ENCODE assay signal across 8 cellular contexts in the genomic region with DNA sequence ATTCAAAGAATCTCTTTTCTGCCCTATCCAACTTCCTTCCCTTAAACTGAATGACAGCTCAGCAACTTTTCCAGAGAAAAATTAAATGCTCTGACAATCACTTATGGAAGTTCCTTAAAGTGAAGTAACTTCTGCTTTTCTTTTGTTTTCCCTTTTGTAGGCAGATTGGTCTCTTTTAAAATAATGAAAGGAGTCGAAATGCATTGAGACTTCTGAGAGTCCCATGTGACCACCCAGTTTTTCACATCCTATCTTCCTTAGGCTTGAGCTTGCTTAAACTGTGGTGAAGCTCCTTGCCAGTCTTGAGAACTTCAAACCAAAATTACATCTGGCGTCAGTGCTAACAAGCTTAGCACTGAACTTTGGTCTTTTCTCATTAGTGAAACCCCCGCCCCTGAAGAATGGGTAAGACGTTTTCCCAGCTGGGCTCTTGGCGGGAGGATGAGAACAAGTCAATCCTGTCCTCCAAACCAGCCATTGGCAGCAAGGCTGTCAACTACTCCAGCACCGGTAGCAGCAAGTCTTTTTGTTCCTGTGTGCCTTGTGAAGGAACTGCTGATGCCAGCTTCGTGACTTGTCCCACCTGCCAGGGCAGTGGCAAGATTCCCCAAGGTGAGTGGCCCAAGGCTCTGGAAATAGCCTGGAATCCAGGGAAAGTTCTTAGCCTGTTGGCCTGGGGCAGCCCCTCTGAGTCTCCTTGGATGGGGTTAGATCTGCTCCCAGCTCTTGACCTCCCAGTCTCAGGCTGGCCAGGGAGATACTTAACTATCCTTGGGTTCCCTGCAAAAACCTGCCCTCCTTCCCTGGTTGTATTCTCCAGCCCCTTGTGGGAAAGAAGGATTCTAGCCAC. TPM values are rescaled to one million over a fixed set of nuclear protein-coding genes. Genes with fewer than 3 reads are reported as not detected.
A peak's percentile ranks its signal among the peaks of the same experiment; 100 is the strongest.
DNase-seq lines count a peak whose midpoint lies in the region; ATAC-seq, FAIRE-seq and TF ChIP-seq lines count a peak whose summit lies in the region.

No MANE protein-coding gene starts in this region.

- H3K4me1 Mint-ChIP-seq in WTC11: peaks cover 20% of the 10 kb centered on the region

- H3K27me3 ChIP-seq in hepatocyte (no peaks in the 10 kb centered on the region), subcutaneous abdominal adipose tissue (ENCODE audit: control insufficient read depth in 5 of 5, insufficient read depth in 4 of 5, low read length in 5 of 5) (no peaks in the 10 kb centered on the region)

- ATAC-seq in WTC11 (no peak), GM19455 (IDR thresholded peaks at IDR 0.05; ENCODE audit: unreplicated experiment) (no peak)

- no peaks in the 10 kb centered on the region for H3K36me3 ChIP-seq in hepatocyte (replicated peaks; ENCODE audit: insufficient read depth, low read depth)
- peaks cover 15 to 55% (median 38%) of the 10 kb centered on the region in 5 donors for H3K36me3 ChIP-seq in subcutaneous abdominal adipose tissue (ENCODE audit: control insufficient read depth in 5 of 5, insufficient read depth in 5 of 5, low read length in 5 of 5)

- DNase-seq in SKM-1 treated with dmso at 0.1 percent for 144 hours (lab: John Stamatoyannopoulos, UW; ENCODE audit: unreplicated experiment) (peak; percentile 40), SKM-1 (lab: John Stamatoyannopoulos, UW; ENCODE audit: unreplicated experiment) (no peak), WTC11 (ENCODE audit: low spot score) (no peak), hepatocyte (ENCODE audit: low spot score) (no peak), NCI-H2196 treated with DMSO at 0.1 percent for 48 hours (lab: John Stamatoyannopoulos, UW; ENCODE audit: unreplicated experiment) (no peak), urothelium cell line (ENCODE audit: low spot score) (no peak)

- H3K9me2 ChIP-seq in hepatocyte (replicated peaks; ENCODE audit: insufficient read depth): no peaks in the 10 kb centered on the region

- POLR2A ChIA-PET in WTC11 (lab: Charles Lee): interaction anchor here (0.5 to 1.7 kb wide), 3 partner anchors 103 to 388 kb away, joined by 3 to 11 read pairs (median 4); no protein-coding TSS in a partner anchor

- peaks cover 4% of the 10 kb centered on the region for H3K79me2 ChIP-seq in hepatocyte

- peak overlapping the region; percentile 94 for H3K4me3 Mint-ChIP-seq in WTC11

- no peak for TF ChIP-seq CTCF in WTC11 (IDR thresholded peaks at IDR 0.05)
- TF ChIP-seq CTCF in hepatocyte (IDR thresholded peaks at IDR 0.05; ENCODE audit: poor library complexity): no peak

- peak overlapping the region; percentile 93 for H3K4me2 ChIP-seq in hepatocyte

- H3K27ac ChIP-seq in hepatocyte: peak overlapping the region; percentile 91
- H3K27ac ChIP-seq in subcutaneous abdominal adipose tissue (ENCODE audit: low read depth, low read length): peak overlapping the region; percentile 45

- H3K36me3 Mint-ChIP-seq in WTC11: peaks cover 4% of the 10 kb centered on the region; the same call in 1 of the 2 replicates

- H3K4me1 ChIP-seq in hepatocyte (ENCODE audit: insufficient read depth) (peaks cover 34% of the 10 kb centered on the region), subcutaneous abdominal adipose tissue (ENCODE audit: control insufficient read depth in 5 of 5, insufficient read depth in 5 of 5, low read length in 5 of 5) (peaks cover 5 to 31% (median 20%) of the 10 kb centered on the region in 5 donors)

- peak overlapping the region; percentile 31 for H3K4me3 ChIP-seq in hepatocyte
- peak overlapping the region; percentile 77 to 86 (median 81) for H3K4me3 ChIP-seq in subcutaneous abdominal adipose tissue (ENCODE audit: low read depth in 1 of 5, low read length in 5 of 5)

- H2AFZ ChIP-seq in hepatocyte: peak overlapping the region; percentile 81

- H3K9me3 Mint-ChIP-seq in WTC11: no peaks in the 10 kb centered on the region

- H3K9me3 ChIP-seq in hepatocyte (ENCODE audit: low read depth) (no peaks in the 10 kb centered on the region), subcutaneous abdominal adipose tissue (ENCODE audit: control insufficient read depth in 5 of 5, low read length in 5 of 5) (no peaks in the 10 kb centered on the region)

- no peaks in the 10 kb centered on the region for H3K27me3 Mint-ChIP-seq in WTC11 (ENCODE audit: low read depth)

- FAIRE-seq in urothelium cell line (lab: Jason Lieb, UNC): no peak

- peak overlapping the region; percentile 96 for H3K27ac Mint-ChIP-seq in WTC11

- CTCF ChIA-PET in WTC11 (lab: Charles Lee): interaction anchor here (0.6 to 1.9 kb wide), 13 partner anchors 9 to 215 kb away, joined by 3 to 13 read pairs (median 4); partner anchors contain the start of genes NBR1, RND2, RPL27 and VAT1

- peak overlapping the region in 4 of 5 donors; percentile 81 to 93 (median 92) for H3K9ac ChIP-seq in subcutaneous abdominal adipose tissue (ENCODE audit: low read length in 5 of 5)

- 83% methylated on average over 7 of the region's 7 CpGs for WGBS in hepatocyte (ENCODE audit: low lambda C conversion rate, missing lambda C conversion rate)

- H4K20me1 ChIP-seq in hepatocyte (ENCODE audit: insufficient read depth, poor library complexity, severe bottlenecking): no peaks in the 10 kb centered on the region

TF ChIP-seq in WTC11, 78 proteins besides CTCF, POLR2A, EP300 and RAD21 (continues in another document):
- TF ChIP-seq GTF2I (CRISPR knock-in tag; conservative IDR thresholded peaks at IDR 0.05): no peak
- TF ChIP-seq NR1H2 (CRISPR knock-in tag; IDR thresholded peaks at IDR 0.05): no peak
- no peak for TF ChIP-seq ZNF121 (CRISPR knock-in tag; IDR thresholded peaks at IDR 0.05)
- TF ChIP-seq, protein P1, sequence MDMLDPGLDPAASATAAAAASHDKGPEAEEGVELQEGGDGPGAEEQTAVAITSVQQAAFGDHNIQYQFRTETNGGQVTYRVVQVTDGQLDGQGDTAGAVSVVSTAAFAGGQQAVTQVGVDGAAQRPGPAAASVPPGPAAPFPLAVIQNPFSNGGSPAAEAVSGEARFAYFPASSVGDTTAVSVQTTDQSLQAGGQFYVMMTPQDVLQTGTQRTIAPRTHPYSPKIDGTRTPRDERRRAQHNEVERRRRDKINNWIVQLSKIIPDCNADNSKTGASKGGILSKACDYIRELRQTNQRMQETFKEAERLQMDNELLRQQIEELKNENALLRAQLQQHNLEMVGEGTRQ (CRISPR knock-in tag; IDR thresholded peaks at IDR 0.05): no peak
- no peak for TF ChIP-seq SMAD3 (CRISPR knock-in tag; IDR thresholded peaks at IDR 0.05; ENCODE audit: borderline replicate concordance)
- no peak for TF ChIP-seq ZNF532 (CRISPR knock-in tag; IDR thresholded peaks at IDR 0.05; ENCODE audit: borderline replicate concordance)
- TF ChIP-seq, protein P2, sequence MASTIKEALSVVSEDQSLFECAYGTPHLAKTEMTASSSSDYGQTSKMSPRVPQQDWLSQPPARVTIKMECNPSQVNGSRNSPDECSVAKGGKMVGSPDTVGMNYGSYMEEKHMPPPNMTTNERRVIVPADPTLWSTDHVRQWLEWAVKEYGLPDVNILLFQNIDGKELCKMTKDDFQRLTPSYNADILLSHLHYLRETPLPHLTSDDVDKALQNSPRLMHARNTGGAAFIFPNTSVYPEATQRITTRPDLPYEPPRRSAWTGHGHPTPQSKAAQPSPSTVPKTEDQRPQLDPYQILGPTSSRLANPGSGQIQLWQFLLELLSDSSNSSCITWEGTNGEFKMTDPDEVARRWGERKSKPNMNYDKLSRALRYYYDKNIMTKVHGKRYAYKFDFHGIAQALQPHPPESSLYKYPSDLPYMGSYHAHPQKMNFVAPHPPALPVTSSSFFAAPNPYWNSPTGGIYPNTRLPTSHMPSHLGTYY (CRISPR knock-in tag; IDR thresholded peaks at IDR 0.05): no peak
- no peak for TF ChIP-seq TEAD1 (CRISPR knock-in tag; IDR thresholded peaks at IDR 0.05)

RNA-seq across cellular contexts. Expression of gene TMEM106A, which starts 1.2 kb away (rescaled TPM):
- 3.8 to 4.4 TPM (median 4.2 TPM) in 3 replicates for total RNA-seq in WTC11 (2021)
- 6.7 and 11.4 TPM in 2 replicates for total RNA-seq in hepatocyte
- 7.2 and 8.4 TPM in 2 replicates for polyA plus RNA-seq in hepatocyte

RNA-seq across cellular contexts. Expression of gene CCDC200, which starts 15.6 kb away (rescaled TPM):
- total RNA-seq in WTC11 (2021): not detected in 3 replicates
- total RNA-seq in hepatocyte: not detected in 2 replicates
- 2.8 and 3.2 TPM in 2 replicates for polyA plus RNA-seq in hepatocyte

RNA-seq across cellular contexts. Expression of gene RNU2-1, which starts 20.9 kb away (rescaled TPM):
- total RNA-seq in WTC11 (2021): 5,207 to 6,122 TPM (median 5,885 TPM) in 3 replicates
- total RNA-seq in hepatocyte: not detected in 2 replicates
- 2.9 TPM in 1 of 2 replicates, not detected in the other for polyA plus RNA-seq in hepatocyte

RNA-seq across cellular contexts. Expression of gene NBR1, which starts 41.9 kb away (rescaled TPM):
- 38.4 to 42.8 TPM (median 38.9 TPM) in 3 replicates for total RNA-seq in WTC11 (2021)
- 82.4 and 82.7 TPM in 2 replicates for total RNA-seq in hepatocyte
- polyA plus RNA-seq in hepatocyte: 37.6 and 37.7 TPM in 2 replicates

Comparison
In these comparisons a context has a peak if more than half of its experiments do, and no peak if none do; other contexts are left out.
1. RNA of gene RNU2-1, which starts 20.9 kb away (total RNA-seq): 5,207 to 6,122 TPM in WTC11; not detected in hepatocyte; every median in the first group is over 1,000 times any median in the second.